In genomic region chr2:207504513-207505171, GRCh38 we compare ENCODE assay signal across 9 cellular contexts. TPM values are rescaled to one million over a fixed set of nuclear protein-coding genes. Genes with fewer than 3 reads are reported as not detected.
DNase-seq lines count a peak whose midpoint lies in the region; TF ChIP-seq lines count a peak whose summit lies in the region.
"Had no signal": no experiment of that assay in that cellular context is flagged by ENCODE, and none has a peak within 500 bp of the region (broad histone marks: within the 10 kb centered on the region; RNA-seq: fewer than 3 reads in every experiment).

No MANE protein-coding gene starts in this region.

- peak overlapping the region; percentile 44 for H3K4me3 Mint-ChIP-seq in activated T-cell treated with anti-CD3 and anti-CD28 coated beads, Interleukin-2, amount 50 U/mL, for 24 hours
- H3K4me3 Mint-ChIP-seq: central memory CD8-positive, alpha-beta T cell had no signal

- H3K9me2 ChIP-seq in hepatocyte (replicated peaks; ENCODE audit: insufficient read depth) = no peaks in the 10 kb centered on the region

- in situ Hi-C loops in GM13976 (cut with MboI; ENCODE audit: low sequenced_read_pairs, unreplicated experiment) = no loop called here

- H3K27me3 Mint-ChIP-seq in activated T-cell treated with anti-CD3 and anti-CD28 coated beads, Interleukin-2, amount 50 U/mL, for 24 hours = no peaks in the 10 kb centered on the region
- H3K27me3 Mint-ChIP-seq: central memory CD8-positive, alpha-beta T cell had no signal

- H3K27me3 ChIP-seq in hepatocyte (no peaks in the 10 kb centered on the region), thymus (ENCODE audit: control insufficient read depth, insufficient read depth) (no peaks in the 10 kb centered on the region)

- H3K4me3 ChIP-seq in hepatocyte = no peak overlapping the region
- no peak overlapping the region for H3K4me3 ChIP-seq in thymus (ENCODE audit: low read length)

- H3K27ac ChIP-seq in hepatocyte = peak overlapping the region; percentile 9
- H3K27ac ChIP-seq in thymus (ENCODE audit: low read depth) = peak overlapping the region; percentile 73

- H3K27ac Mint-ChIP-seq in activated T-cell treated with anti-CD3 and anti-CD28 coated beads, Interleukin-2, amount 50 U/mL, for 24 hours = peak overlapping the region; percentile 90

- H3K36me3 ChIP-seq in hepatocyte (replicated peaks; ENCODE audit: insufficient read depth, low read depth) = no peaks in the 10 kb centered on the region
- H3K36me3 ChIP-seq in thymus (ENCODE audit: control insufficient read depth, insufficient read depth) = no peaks in the 10 kb centered on the region

- H3K4me2 ChIP-seq in hepatocyte = peak overlapping the region; percentile 53

- H3K79me2 ChIP-seq in hepatocyte = no peaks in the 10 kb centered on the region

- H3K9me3 Mint-ChIP-seq in activated T-cell treated with anti-CD3 and anti-CD28 coated beads, Interleukin-2, amount 50 U/mL, for 24 hours = no peaks in the 10 kb centered on the region
- H3K9me3 Mint-ChIP-seq: central memory CD8-positive, alpha-beta T cell had no signal

- no peak for DNase-seq in activated T-cell treated with anti-CD3 and anti-CD28 coated beads, Interleukin-2, amount 50 U/mL, for 24 hours
- DNase-seq in activated T-cell treated with anti-CD3 and anti-CD28 coated beads, Interleukin-2, amount 50 U/mL, for 1 hour = no peak
- DNase-seq in amniotic epithelial cell (ENCODE audit: low read depth) = peak; percentile 72
- DNase-seq in hepatocyte (ENCODE audit: low spot score) = no peak
- DNase-seq in DMS53 treated with DMSO at 0.1 percent for 48 hours (lab: John Stamatoyannopoulos, UW; ENCODE audit: unreplicated experiment) = no peak
- no peak for DNase-seq in GM13976 (ENCODE audit: low spot score)
- DNase-seq in NCI-H748 (lab: John Stamatoyannopoulos, UW; ENCODE audit: unreplicated experiment) = no peak

- H3K4me1 ChIP-seq in hepatocyte (ENCODE audit: insufficient read depth) (peaks cover 12% of the 10 kb centered on the region), thymus (ENCODE audit: control insufficient read depth, insufficient read depth, low read length) (peaks cover 4% of the 10 kb centered on the region)

- H3K36me3 Mint-ChIP-seq in activated T-cell treated with anti-CD3 and anti-CD28 coated beads, Interleukin-2, amount 50 U/mL, for 24 hours (ENCODE audit: low read depth) = no peaks in the 10 kb centered on the region

- TF ChIP-seq CTCF in hepatocyte (IDR thresholded peaks at IDR 0.05; ENCODE audit: poor library complexity) (no peak), GM13976 (IDR thresholded peaks at IDR 0.05; ENCODE audit: borderline replicate concordance, control extremely low read depth, extremely low read depth, insufficient read depth, missing control alignments) (no peak)

- H2AFZ ChIP-seq in hepatocyte = no peak overlapping the region

- H4K20me1 ChIP-seq in hepatocyte (ENCODE audit: insufficient read depth, poor library complexity, severe bottlenecking) = no peaks in the 10 kb centered on the region

- no peaks in the 10 kb centered on the region for H3K9me3 ChIP-seq in hepatocyte (ENCODE audit: low read depth)
- H3K9me3 ChIP-seq in thymus (ENCODE audit: control insufficient read depth) = no peaks in the 10 kb centered on the region

- peaks cover 57% of the 10 kb centered on the region for H3K4me1 Mint-ChIP-seq in activated T-cell treated with anti-CD3 and anti-CD28 coated beads, Interleukin-2, amount 50 U/mL, for 24 hours (ENCODE audit: low read depth)

- 58% methylated on average over 11 of the region's 11 CpGs for WGBS in hepatocyte (ENCODE audit: low lambda C conversion rate, missing lambda C conversion rate)
- 47% methylated on average over 11 of the region's 11 CpGs for WGBS in thymus

RNA-seq across cellular contexts. Expression of gene CREB1, which starts 25.1 kb away (rescaled TPM):
- 40.8 and 42.0 TPM in 2 replicates for total RNA-seq in hepatocyte
- polyA plus RNA-seq in hepatocyte = 21.9 and 22.6 TPM in 2 replicates
- polyA plus RNA-seq in thymus = 15.5 TPM
